1 cellular context compared by ENCODE assay signal in genomic region chr12:56121204-56121870, GRCh38.
TF ChIP-seq lines count a peak whose summit lies in the region.

No MANE protein-coding gene starts in this region.

TF ChIP-seq in H1, 55 proteins besides CTCF, POLR2A, EP300 and RAD21:
- no peak for TF ChIP-seq RBBP5 (IDR thresholded peaks at IDR 0.05; ENCODE audit: borderline replicate concordance, low read depth, low read length)
